In the genomic region with DNA sequence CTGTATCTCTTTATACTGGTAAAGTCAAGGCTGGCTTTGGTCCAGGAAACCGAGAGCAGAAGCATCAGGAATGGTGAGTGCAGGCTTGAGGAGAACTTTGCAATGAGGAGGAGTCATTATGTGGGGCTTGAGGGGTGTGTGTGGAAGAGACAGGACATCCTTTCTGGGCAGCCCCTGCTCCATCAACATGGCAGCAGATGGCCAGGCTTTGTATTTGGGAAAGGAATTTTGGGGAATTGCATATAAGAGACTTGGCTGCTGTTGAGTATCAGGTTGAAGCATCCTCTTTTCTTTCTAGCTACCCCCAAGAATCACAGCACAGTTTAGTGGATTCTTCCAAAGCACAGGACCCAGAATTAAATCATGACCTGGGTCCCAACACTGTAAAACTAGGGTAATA, we compare ENCODE assay signal across 1 cellular context.
TF ChIP-seq lines count a peak whose summit lies in the region.

No MANE protein-coding gene starts in this region.

TF ChIP-seq in H1, 55 proteins besides CTCF, POLR2A, EP300 and RAD21:
- TF ChIP-seq TAF1 (IDR thresholded peaks at IDR 0.05; ENCODE audit: low read depth, low read length) = no peak
- TF ChIP-seq KDM1A (IDR thresholded peaks at IDR 0.05; ENCODE audit: borderline replicate concordance, low read length) = no peak
